ENCODE assay signal across 1 cellular context in genomic region chr10:124987788-124988187, GRCh38.
TF ChIP-seq lines count a peak whose summit lies in the region.

No MANE protein-coding gene starts in this region.

TF ChIP-seq in GM23338, 12 proteins besides CTCF, POLR2A, EP300 and RAD21 (continued from another document):
- TF ChIP-seq ZNF462 (CRISPR knock-in tag; IDR thresholded peaks at IDR 0.05): no peak
- TF ChIP-seq STAT1 (IDR thresholded peaks at IDR 0.05; ENCODE audit: unreplicated experiment): no peak
- no peak for TF ChIP-seq ETS1 (IDR thresholded peaks at IDR 0.05)
- no peak for TF ChIP-seq EZH2 (IDR thresholded peaks at IDR 0.05; ENCODE audit: low read depth, unreplicated experiment)
- TF ChIP-seq NANOG (IDR thresholded peaks at IDR 0.05; ENCODE audit: borderline replicate concordance): no peak
